ENCODE assay signal across 1 cellular context in the genomic region with DNA sequence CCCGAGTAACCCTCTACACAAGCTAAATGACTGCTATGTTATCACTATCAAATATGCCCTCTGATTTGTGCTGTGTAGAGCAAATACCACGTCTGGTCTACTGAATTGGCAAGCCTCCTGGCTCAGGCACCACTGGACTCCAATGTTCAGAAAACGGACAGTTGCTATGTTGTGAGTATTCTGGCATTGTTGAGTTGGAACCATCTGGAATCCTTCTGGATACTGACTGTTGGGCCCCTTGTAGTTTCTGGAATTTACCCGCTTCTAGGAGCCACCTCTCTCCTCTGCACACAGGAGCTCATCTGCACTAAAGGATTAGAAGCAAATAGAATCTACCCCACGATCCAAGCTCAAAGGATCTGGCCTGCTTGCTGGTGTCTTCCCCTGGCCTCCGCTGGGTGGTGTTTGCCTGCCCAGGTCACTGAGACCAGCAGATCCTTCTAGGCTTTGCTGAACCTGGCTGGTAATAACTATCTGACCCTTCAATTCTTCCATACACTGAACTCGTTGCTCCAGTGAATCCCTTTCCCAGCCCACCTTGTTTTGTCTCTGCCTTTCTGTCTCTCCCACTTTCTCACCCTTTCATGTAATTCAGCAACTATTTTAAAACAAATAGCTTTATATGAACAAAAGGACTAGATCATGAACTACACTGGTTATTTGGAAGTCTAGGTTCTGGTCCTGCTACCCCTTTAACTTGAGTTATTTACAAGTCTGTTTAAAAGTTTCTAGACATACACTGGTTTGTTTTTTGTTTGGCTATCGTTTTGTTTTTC.
TF ChIP-seq lines count a peak whose summit lies in the region.

No MANE protein-coding gene starts in this region.

TF ChIP-seq in HepG2, 621 proteins besides CTCF, POLR2A, EP300 and RAD21 (continued from another document and continues in another):
- TF ChIP-seq, protein P1, sequence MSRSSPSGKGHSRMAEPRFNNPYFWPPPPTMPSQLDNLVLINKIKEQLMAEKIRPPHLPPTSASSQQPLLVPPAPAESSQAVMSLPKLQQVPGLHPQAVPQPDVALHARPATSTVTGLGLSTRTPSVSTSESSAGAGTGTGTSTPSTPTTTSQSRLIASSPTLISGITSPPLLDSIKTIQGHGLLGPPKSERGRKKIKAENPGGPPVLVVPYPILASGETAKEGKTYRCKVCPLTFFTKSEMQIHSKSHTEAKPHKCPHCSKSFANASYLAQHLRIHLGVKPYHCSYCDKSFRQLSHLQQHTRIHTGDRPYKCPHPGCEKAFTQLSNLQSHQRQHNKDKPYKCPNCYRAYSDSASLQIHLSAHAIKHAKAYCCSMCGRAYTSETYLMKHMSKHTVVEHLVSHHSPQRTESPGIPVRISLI (CRISPR knock-in tag; IDR thresholded peaks at IDR 0.05; ENCODE audit: borderline replicate concordance): 0 out of 2 replicates have a peak, but pooled peaks have one; percentile 18
- peak; percentile 43; the same call in 1 of the 2 replicates for TF ChIP-seq ZNF670 (CRISPR knock-in tag; IDR thresholded peaks at IDR 0.05; ENCODE audit: borderline replicate concordance)
- TF ChIP-seq ZNF737 (CRISPR knock-in tag; IDR thresholded peaks at IDR 0.05; ENCODE audit: borderline replicate concordance): no peak
- peak; percentile 42; the same call in 1 of the 2 replicates for TF ChIP-seq MIER2 (CRISPR knock-in tag; IDR thresholded peaks at IDR 0.05)
- TF ChIP-seq MTF2 (CRISPR knock-in tag; IDR thresholded peaks at IDR 0.05; ENCODE audit: borderline replicate concordance): no peak
- TF ChIP-seq, protein P2, sequence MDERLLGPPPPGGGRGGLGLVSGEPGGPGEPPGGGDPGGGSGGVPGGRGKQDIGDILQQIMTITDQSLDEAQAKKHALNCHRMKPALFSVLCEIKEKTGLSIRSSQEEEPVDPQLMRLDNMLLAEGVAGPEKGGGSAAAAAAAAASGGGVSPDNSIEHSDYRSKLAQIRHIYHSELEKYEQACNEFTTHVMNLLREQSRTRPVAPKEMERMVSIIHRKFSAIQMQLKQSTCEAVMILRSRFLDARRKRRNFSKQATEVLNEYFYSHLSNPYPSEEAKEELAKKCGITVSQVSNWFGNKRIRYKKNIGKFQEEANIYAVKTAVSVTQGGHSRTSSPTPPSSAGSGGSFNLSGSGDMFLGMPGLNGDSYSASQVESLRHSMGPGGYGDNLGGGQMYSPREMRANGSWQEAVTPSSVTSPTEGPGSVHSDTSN (CRISPR knock-in tag; IDR thresholded peaks at IDR 0.05): no peak
- TF ChIP-seq, protein P3, sequence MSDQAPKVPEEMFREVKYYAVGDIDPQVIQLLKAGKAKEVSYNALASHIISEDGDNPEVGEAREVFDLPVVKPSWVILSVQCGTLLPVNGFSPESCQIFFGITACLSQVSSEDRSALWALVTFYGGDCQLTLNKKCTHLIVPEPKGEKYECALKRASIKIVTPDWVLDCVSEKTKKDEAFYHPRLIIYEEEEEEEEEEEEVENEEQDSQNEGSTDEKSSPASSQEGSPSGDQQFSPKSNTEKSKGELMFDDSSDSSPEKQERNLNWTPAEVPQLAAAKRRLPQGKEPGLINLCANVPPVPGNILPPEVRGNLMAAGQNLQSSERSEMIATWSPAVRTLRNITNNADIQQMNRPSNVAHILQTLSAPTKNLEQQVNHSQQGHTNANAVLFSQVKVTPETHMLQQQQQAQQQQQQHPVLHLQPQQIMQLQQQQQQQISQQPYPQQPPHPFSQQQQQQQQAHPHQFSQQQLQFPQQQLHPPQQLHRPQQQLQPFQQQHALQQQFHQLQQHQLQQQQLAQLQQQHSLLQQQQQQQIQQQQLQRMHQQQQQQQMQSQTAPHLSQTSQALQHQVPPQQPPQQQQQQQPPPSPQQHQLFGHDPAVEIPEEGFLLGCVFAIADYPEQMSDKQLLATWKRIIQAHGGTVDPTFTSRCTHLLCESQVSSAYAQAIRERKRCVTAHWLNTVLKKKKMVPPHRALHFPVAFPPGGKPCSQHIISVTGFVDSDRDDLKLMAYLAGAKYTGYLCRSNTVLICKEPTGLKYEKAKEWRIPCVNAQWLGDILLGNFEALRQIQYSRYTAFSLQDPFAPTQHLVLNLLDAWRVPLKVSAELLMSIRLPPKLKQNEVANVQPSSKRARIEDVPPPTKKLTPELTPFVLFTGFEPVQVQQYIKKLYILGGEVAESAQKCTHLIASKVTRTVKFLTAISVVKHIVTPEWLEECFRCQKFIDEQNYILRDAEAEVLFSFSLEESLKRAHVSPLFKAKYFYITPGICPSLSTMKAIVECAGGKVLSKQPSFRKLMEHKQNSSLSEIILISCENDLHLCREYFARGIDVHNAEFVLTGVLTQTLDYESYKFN (CRISPR knock-in tag; conservative IDR thresholded peaks at IDR 0.05): peak; percentile 20; the same call in 1 of the 2 replicates
- TF ChIP-seq MIER3 (CRISPR knock-in tag; IDR thresholded peaks at IDR 0.05; ENCODE audit: borderline replicate concordance): peak; percentile 55; the same call in 1 of the 2 replicates
- peak in 1 of 2 experiments; percentile 32; a peak in 2 of 4 replicates for TF ChIP-seq KLF16 (CRISPR knock-in tag; IDR thresholded peaks at IDR 0.05)
- peak; percentile 42; the same call in 1 of the 2 replicates for TF ChIP-seq ZNF607 (CRISPR knock-in tag; IDR thresholded peaks at IDR 0.05; ENCODE audit: borderline replicate concordance)
- TF ChIP-seq ZNF569 (CRISPR knock-in tag; IDR thresholded peaks at IDR 0.05; ENCODE audit: borderline replicate concordance): no peak
- TF ChIP-seq, protein P4, sequence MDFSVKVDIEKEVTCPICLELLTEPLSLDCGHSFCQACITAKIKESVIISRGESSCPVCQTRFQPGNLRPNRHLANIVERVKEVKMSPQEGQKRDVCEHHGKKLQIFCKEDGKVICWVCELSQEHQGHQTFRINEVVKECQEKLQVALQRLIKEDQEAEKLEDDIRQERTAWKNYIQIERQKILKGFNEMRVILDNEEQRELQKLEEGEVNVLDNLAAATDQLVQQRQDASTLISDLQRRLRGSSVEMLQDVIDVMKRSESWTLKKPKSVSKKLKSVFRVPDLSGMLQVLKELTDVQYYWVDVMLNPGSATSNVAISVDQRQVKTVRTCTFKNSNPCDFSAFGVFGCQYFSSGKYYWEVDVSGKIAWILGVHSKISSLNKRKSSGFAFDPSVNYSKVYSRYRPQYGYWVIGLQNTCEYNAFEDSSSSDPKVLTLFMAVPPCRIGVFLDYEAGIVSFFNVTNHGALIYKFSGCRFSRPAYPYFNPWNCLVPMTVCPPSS (IDR thresholded peaks at IDR 0.05): no peak
- TF ChIP-seq HMG20A (CRISPR knock-in tag; IDR thresholded peaks at IDR 0.05; ENCODE audit: borderline replicate concordance): 0 out of 2 replicates have a peak, but pooled peaks have one; percentile 19
- no peak for TF ChIP-seq ZKSCAN5 (CRISPR knock-in tag; IDR thresholded peaks at IDR 0.05)
- TF ChIP-seq, protein P5, sequence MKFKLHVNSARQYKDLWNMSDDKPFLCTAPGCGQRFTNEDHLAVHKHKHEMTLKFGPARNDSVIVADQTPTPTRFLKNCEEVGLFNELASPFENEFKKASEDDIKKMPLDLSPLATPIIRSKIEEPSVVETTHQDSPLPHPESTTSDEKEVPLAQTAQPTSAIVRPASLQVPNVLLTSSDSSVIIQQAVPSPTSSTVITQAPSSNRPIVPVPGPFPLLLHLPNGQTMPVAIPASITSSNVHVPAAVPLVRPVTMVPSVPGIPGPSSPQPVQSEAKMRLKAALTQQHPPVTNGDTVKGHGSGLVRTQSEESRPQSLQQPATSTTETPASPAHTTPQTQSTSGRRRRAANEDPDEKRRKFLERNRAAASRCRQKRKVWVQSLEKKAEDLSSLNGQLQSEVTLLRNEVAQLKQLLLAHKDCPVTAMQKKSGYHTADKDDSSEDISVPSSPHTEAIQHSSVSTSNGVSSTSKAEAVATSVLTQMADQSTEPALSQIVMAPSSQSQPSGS (CRISPR knock-in tag; IDR thresholded peaks at IDR 0.05): no peak
- TF ChIP-seq FOXA1 (IDR thresholded peaks at IDR 0.05): no peak
- no peak; the same call in 1 of the 2 replicates for TF ChIP-seq FOXA1 (CRISPR knock-in tag; IDR thresholded peaks at IDR 0.05)
- TF ChIP-seq, protein P6, sequence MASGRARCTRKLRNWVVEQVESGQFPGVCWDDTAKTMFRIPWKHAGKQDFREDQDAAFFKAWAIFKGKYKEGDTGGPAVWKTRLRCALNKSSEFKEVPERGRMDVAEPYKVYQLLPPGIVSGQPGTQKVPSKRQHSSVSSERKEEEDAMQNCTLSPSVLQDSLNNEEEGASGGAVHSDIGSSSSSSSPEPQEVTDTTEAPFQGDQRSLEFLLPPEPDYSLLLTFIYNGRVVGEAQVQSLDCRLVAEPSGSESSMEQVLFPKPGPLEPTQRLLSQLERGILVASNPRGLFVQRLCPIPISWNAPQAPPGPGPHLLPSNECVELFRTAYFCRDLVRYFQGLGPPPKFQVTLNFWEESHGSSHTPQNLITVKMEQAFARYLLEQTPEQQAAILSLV (CRISPR knock-in tag; IDR thresholded peaks at IDR 0.05; ENCODE audit: borderline replicate concordance): 0 out of 2 replicates have a peak, but pooled peaks have one; percentile 49
- no peak for TF ChIP-seq HNRNPL (IDR thresholded peaks at IDR 0.05; ENCODE audit: low read depth, low read length)
- TF ChIP-seq, protein P7, sequence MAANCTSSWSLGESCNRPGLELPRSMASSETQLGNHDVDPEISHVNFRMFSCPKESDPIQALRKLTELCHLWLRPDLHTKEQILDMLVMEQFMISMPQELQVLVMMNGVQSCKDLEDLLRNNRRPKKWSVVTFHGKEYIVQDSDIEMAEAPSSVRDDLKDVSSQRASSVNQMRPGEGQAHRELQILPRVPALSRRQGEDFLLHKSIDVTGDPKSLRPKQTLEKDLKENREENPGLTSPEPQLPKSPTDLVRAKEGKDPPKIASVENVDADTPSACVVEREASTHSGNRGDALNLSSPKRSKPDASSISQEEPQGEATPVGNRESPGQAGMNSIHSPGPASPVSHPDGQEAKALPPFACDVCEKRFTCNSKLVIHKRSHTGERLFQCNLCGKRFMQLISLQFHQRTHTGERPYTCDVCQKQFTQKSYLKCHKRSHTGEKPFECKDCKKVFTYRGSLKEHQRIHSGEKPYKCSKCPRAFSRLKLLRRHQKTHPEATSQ (CRISPR knock-in tag; IDR thresholded peaks at IDR 0.05; ENCODE audit: borderline replicate concordance): no peak
- no peak for TF ChIP-seq SIX4 (CRISPR knock-in tag; IDR thresholded peaks at IDR 0.05)
- TF ChIP-seq CC2D1A (CRISPR knock-in tag; IDR thresholded peaks at IDR 0.05): no peak
- TF ChIP-seq, protein P8, sequence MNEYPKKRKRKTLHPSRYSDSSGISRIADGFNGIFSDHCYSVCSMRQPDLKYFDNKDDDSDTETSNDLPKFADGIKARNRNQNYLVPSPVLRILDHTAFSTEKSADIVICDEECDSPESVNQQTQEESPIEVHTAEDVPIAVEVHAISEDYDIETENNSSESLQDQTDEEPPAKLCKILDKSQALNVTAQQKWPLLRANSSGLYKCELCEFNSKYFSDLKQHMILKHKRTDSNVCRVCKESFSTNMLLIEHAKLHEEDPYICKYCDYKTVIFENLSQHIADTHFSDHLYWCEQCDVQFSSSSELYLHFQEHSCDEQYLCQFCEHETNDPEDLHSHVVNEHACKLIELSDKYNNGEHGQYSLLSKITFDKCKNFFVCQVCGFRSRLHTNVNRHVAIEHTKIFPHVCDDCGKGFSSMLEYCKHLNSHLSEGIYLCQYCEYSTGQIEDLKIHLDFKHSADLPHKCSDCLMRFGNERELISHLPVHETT (CRISPR knock-in tag; conservative IDR thresholded peaks at IDR 0.05): no peak
- TF ChIP-seq HDAC6 (IDR thresholded peaks at IDR 0.05; ENCODE audit: low read depth, low read length): no peak
- TF ChIP-seq ZNF7 (CRISPR knock-in tag; IDR thresholded peaks at IDR 0.05): no peak
- TF ChIP-seq ZNF331 (CRISPR knock-in tag; IDR thresholded peaks at IDR 0.05): peak; percentile 74; the same call in 1 of the 2 replicates
- peak; percentile 89; the same call in 1 of the 2 replicates for TF ChIP-seq SIN3A (IDR thresholded peaks at IDR 0.05; ENCODE audit: borderline replicate concordance, low read depth, low read length)
- TF ChIP-seq ZFP82 (CRISPR knock-in tag; IDR thresholded peaks at IDR 0.05; ENCODE audit: borderline replicate concordance): peak; percentile 53
- TF ChIP-seq, protein P9, sequence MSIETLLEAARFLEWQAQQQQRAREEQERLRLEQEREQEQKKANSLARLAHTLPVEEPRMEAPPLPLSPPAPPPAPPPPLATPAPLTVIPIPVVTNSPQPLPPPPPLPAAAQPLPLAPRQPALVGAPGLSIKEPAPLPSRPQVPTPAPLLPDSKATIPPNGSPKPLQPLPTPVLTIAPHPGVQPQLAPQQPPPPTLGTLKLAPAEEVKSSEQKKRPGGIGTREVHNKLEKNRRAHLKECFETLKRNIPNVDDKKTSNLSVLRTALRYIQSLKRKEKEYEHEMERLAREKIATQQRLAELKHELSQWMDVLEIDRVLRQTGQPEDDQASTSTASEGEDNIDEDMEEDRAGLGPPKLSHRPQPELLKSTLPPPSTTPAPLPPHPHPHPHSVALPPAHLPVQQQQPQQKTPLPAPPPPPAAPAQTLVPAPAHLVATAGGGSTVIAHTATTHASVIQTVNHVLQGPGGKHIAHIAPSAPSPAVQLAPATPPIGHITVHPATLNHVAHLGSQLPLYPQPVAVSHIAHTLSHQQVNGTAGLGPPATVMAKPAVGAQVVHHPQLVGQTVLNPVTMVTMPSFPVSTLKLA (IDR thresholded peaks at IDR 0.05): no peak
- TF ChIP-seq, protein P10, sequence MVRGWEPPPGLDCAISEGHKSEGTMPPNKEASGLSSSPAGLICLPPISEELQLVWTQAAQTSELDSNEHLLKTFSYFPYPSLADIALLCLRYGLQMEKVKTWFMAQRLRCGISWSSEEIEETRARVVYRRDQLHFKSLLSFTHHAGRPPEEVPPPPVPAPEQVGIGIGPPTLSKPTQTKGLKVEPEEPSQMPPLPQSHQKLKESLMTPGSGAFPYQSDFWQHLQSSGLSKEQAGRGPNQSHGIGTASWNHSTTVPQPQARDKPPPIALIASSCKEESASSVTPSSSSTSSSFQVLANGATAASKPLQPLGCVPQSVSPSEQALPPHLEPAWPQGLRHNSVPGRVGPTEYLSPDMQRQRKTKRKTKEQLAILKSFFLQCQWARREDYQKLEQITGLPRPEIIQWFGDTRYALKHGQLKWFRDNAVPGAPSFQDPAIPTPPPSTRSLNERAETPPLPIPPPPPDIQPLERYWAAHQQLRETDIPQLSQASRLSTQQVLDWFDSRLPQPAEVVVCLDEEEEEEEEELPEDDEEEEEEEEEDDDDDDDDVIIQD (CRISPR knock-in tag; IDR thresholded peaks at IDR 0.05; ENCODE audit: low read depth): peak; percentile 63; the same call in 1 of the 2 replicates
